ENCODE assay signal across 22 cellular contexts in genomic region chr11:22430286-22430685, GRCh38.
"Had no signal": no experiment of that assay in that cellular context is flagged by ENCODE, and none has a peak within 500 bp of the region (broad histone marks: within the 10 kb centered on the region; RNA-seq: fewer than 3 reads in every experiment).

No MANE protein-coding gene starts in this region.

- H3K4me2 ChIP-seq: hepatocyte had no signal

- H3K4me1 ChIP-seq: right atrium auricular region, testis, upper lobe of right lung had no signal

- H3K9me3 Mint-ChIP-seq: endodermal cell; stimulated activated naive CD8-positive, alpha-beta T cell treated with anti-CD3 and anti-CD28 coated beads, Interleukin-15, amount 100 ng/mL, for 72 hours had no signal

- H3K27me3 ChIP-seq: foreskin keratinocyte, hepatocyte, right atrium auricular region, testis, tibial nerve, vagina had no signal

- H3K27ac Mint-ChIP-seq: endodermal cell; naive thymus-derived CD4-positive, alpha-beta T cell; stimulated activated naive B cell treated with anti-CD40 and anti-IgM and Interleukin-4, amounts not matched to agents 10 μg/mL and 1 μg/mL and 100 μg/mL, for 72 hours; stimulated activated naive CD8-positive, alpha-beta T cell treated with anti-CD3 and anti-CD28 coated beads, Interleukin-15, amount 100 ng/mL, for 72 hours had no signal

- H3K36me3 Mint-ChIP-seq: naive thymus-derived CD4-positive, alpha-beta T cell; stimulated activated naive B cell treated with anti-CD40 and anti-IgM and Interleukin-4, amounts not matched to agents 10 μg/mL and 1 μg/mL and 100 μg/mL, for 72 hours had no signal

- FAIRE-seq: endothelial cell of umbilical vein had no signal

- H3K36me3 ChIP-seq: neutrophil, right atrium auricular region, sigmoid colon, tibial nerve, upper lobe of right lung, vagina had no signal

- H3K9me3 ChIP-seq: neutrophil, sigmoid colon, testis, tibial nerve, upper lobe of right lung, vagina had no signal

- H3K27ac ChIP-seq: foreskin keratinocyte, hepatocyte, neutrophil, right atrium auricular region, sigmoid colon, skin epidermis, testis, tibial nerve, upper lobe of right lung, vagina had no signal

- H2AFZ ChIP-seq: hepatocyte had no signal

- DNase-seq: effector CD4-positive, alpha-beta T cell; endodermal cell; erythroblast; foreskin keratinocyte; head of caudate nucleus; mammary epithelial cell; naive thymus-derived CD4-positive, alpha-beta T cell; posterior cingulate gyrus; sigmoid colon; stimulated activated CD4-positive, alpha-beta T cell treated with anti-CD3 and anti-CD28 coated beads, Interleukin-2, amount 100 ng/mL, for 24 hours; stimulated activated CD4-positive, alpha-beta T cell treated with anti-CD3 and anti-CD28 coated beads, Interleukin-4, amount 100 ng/mL, for 4 hours; stimulated activated naive B cell treated with anti-CD40 and anti-IgM and Interleukin-4, amounts not matched to agents 10 μg/mL and 1 μg/mL and 100 μg/mL, for 72 hours; stimulated activated naive CD8-positive, alpha-beta T cell treated with anti-CD3 and anti-CD28 coated beads, Interleukin-15, amount 100 ng/mL, for 72 hours; testis; upper lobe of right lung had no signal

- H3K4me1 Mint-ChIP-seq: endodermal cell had no signal

- H3K79me2 ChIP-seq: hepatocyte had no signal

- H3K4me3 Mint-ChIP-seq: endodermal cell; naive thymus-derived CD4-positive, alpha-beta T cell; stimulated activated naive B cell treated with anti-CD40 and anti-IgM and Interleukin-4, amounts not matched to agents 10 μg/mL and 1 μg/mL and 100 μg/mL, for 72 hours; stimulated activated naive CD8-positive, alpha-beta T cell treated with anti-CD3 and anti-CD28 coated beads, Interleukin-15, amount 100 ng/mL, for 72 hours had no signal

- H3K4me3 ChIP-seq: hepatocyte, right atrium auricular region, sigmoid colon, skin epidermis, testis, tibial nerve, upper lobe of right lung, vagina had no signal
